Comparison of ENCODE assay signal across 1 cellular context in the genomic region with DNA sequence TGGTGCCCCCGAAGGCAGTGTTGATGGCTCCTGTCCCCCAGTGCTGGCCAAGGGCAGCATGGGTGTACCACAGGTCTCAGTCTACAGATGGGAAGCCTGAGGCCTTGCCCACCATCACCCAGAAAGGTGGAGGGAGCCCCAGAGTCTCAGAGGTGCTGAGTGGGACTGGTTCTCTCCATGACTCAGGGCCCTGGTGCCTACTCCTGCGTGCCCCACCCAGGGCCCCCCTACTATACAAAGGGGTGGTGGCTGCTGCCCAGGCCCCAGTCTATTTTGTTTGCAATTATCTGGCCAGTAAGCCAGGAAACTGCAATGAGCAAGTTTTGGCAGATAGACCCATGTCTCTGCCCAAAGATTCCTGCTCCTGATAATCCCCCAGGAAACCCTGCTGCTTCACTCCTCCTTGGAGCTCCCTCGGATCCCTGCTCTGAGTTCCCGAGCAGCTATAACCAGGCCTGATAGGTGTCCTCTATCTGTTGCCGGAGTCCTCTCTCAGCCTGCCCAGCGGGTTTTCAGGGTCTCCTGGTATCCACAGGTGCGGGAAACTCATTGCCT.
A peak's percentile ranks its signal among the peaks of the same experiment; 100 is the strongest.
TF ChIP-seq lines count a peak whose summit lies in the region.

No MANE protein-coding gene starts in this region.

TF ChIP-seq in K562, 482 proteins besides CTCF, POLR2A, EP300 and RAD21:
- TF ChIP-seq RFX1 (IDR thresholded peaks at IDR 0.05): peak; percentile 47
- TF ChIP-seq, protein P1, sequence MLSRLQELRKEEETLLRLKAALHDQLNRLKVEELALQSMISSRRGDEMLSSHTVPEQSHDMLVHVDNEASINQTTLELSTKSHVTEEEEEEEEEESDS (CRISPR knock-in tag; IDR thresholded peaks at IDR 0.05): no peak
